Comparison of ENCODE assay signal across 34 cellular contexts in the genomic region with DNA sequence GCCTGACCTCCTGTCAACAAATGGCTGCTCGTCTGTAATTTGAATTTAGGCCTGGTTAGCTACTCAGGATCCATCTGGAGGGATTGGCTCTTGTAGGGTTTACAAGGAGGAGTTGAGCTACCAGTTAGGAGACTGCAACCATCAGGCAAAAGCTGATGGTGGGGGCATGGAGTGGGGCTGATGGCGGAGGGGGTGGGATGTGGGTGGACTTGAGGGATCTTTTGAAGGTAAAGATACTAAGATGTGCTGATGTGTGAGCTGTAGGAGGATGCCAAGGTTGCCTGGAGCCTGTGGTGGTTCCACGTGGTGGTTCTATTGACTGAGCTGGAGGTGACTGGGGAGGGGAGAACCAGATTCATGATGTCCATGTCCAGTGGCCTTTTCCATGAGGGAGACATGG.
"Had no signal": no experiment of that assay in that cellular context is flagged by ENCODE, and none has a peak within 500 bp of the region (broad histone marks: within the 10 kb centered on the region; RNA-seq: fewer than 3 reads in every experiment).

No MANE protein-coding gene starts in this region.

- H3K27ac Mint-ChIP-seq: activated CD4-positive, alpha-beta memory T cell treated with anti-CD3 and anti-CD28 coated beads for 36 hours; activated CD4-positive, alpha-beta T cell treated with anti-CD3 and anti-CD28 coated beads for 36 hours; activated CD4-positive, alpha-beta T cell treated with anti-CD3 and anti-CD28 coated beads, Interleukin-2, amount 10 ng/mL, durations not matched to agents 24 days and 14 days; activated CD8-positive, alpha-beta memory T cell treated with anti-CD3 and anti-CD28 coated beads, Interleukin-2, amount 10 ng/mL, durations not matched to agents 7 days and 5 days; activated CD8-positive, alpha-beta T cell treated with anti-CD3 and anti-CD28 coated beads, Interleukin-2, amount 10 ng/mL, durations not matched to agents 7 days and 5 days; activated naive CD4-positive, alpha-beta T cell treated with anti-CD3 and anti-CD28 coated beads for 36 hours; activated naive CD4-positive, alpha-beta T cell treated with anti-CD3 and anti-CD28 coated beads, Interleukin-2, amount 50 U/mL, for 24 hours; activated naive CD8-positive, alpha-beta T cell treated with anti-CD3 and anti-CD28 coated beads for 36 hours; activated naive CD8-positive, alpha-beta T cell treated with anti-CD3 and anti-CD28 coated beads, Interleukin-2, amount 50 U/mL, for 24 hours; activated T-helper 1 cell treated with anti-CD3 and anti-CD28 coated beads, Interleukin-12 subunit alpha, Interleukin-12 subunit beta, Interleukin-2, Interleukin-4 antibody, amounts not matched to agents 30 ng/mL and 10 ng/mL and 1 ng/mL, durations not matched to agents 14 hours and 24 hours and 36 hours; activated T-helper 2 cell treated with anti-CD3 and anti-CD28 coated beads, Interferon-gamma antibody, Interleukin-2, Interleukin-4, amounts not matched to agents 10 μg/mL and 5 μg/mL and 100 μg/mL, durations not matched to agents 14 hours and 24 hours and 36 hours; effector memory CD8-positive, alpha-beta T cell; T-helper 17 cell; T-helper 2 cell treated with Interferon-gamma antibody and Interleukin-4, amounts not matched to agents 5 μg/mL and 100 μg/mL, for 36 hours had no signal

- H3K4me1 Mint-ChIP-seq: activated CD4-positive, alpha-beta T cell treated with anti-CD3 and anti-CD28 coated beads for 36 hours; activated CD4-positive, alpha-beta T cell treated with anti-CD3 and anti-CD28 coated beads, Interleukin-2, amount 10 ng/mL, durations not matched to agents 24 days and 14 days; activated CD8-positive, alpha-beta memory T cell treated with anti-CD3 and anti-CD28 coated beads, Interleukin-2, amount 10 ng/mL, durations not matched to agents 7 days and 5 days; activated naive CD4-positive, alpha-beta T cell treated with anti-CD3 and anti-CD28 coated beads, Interleukin-2, amount 50 U/mL, for 24 hours; activated naive CD8-positive, alpha-beta T cell treated with anti-CD3 and anti-CD28 coated beads for 36 hours; activated naive CD8-positive, alpha-beta T cell treated with anti-CD3 and anti-CD28 coated beads, Interleukin-2, amount 50 U/mL, for 24 hours had no signal

- ATAC-seq: activated CD4-positive, alpha-beta T cell treated with anti-CD3 and anti-CD28 coated beads for 36 hours; activated CD8-positive, alpha-beta memory T cell treated with anti-CD3 and anti-CD28 coated beads, Interleukin-2, amount 10 ng/mL, durations not matched to agents 7 days and 5 days; activated CD8-positive, alpha-beta T cell treated with anti-CD3 and anti-CD28 coated beads, Interleukin-2, amount 10 ng/mL, durations not matched to agents 7 days and 5 days; activated naive CD8-positive, alpha-beta T cell treated with anti-CD3 and anti-CD28 coated beads, Interleukin-2, amount 50 U/mL, for 24 hours; body of pancreas; effector memory CD8-positive, alpha-beta T cell; T-helper 17 cell had no signal

- H3K27me3 Mint-ChIP-seq: activated naive CD4-positive, alpha-beta T cell treated with anti-CD3 and anti-CD28 coated beads, Interleukin-2, amount 50 U/mL, for 24 hours; activated naive CD8-positive, alpha-beta T cell treated with anti-CD3 and anti-CD28 coated beads for 36 hours; T-helper 17 cell had no signal

- H3K9me3 ChIP-seq: adrenal gland, body of pancreas had no signal

- H3K27ac ChIP-seq: adrenal gland, body of pancreas, esophagus squamous epithelium had no signal

- H3K36me3 ChIP-seq: adrenal gland, esophagus squamous epithelium had no signal

- H3K4me3 ChIP-seq: adrenal gland, body of pancreas, esophagus squamous epithelium had no signal

- H3K4me1 ChIP-seq: adrenal gland, body of pancreas had no signal

- H3K9me3 Mint-ChIP-seq: activated CD4-positive, alpha-beta T cell treated with anti-CD3 and anti-CD28 coated beads, Interleukin-2, amount 10 ng/mL, durations not matched to agents 24 days and 14 days; activated naive CD4-positive, alpha-beta T cell treated with anti-CD3 and anti-CD28 coated beads for 36 hours; activated naive CD4-positive, alpha-beta T cell treated with anti-CD3 and anti-CD28 coated beads, Interleukin-2, amount 50 U/mL, for 24 hours; activated naive CD8-positive, alpha-beta T cell treated with anti-CD3 and anti-CD28 coated beads, Interleukin-2, amount 50 U/mL, for 24 hours; activated T-helper 1 cell treated with anti-CD3 and anti-CD28 coated beads, Interleukin-12 subunit alpha, Interleukin-12 subunit beta, Interleukin-2, Interleukin-4 antibody, amounts not matched to agents 30 ng/mL and 10 ng/mL and 1 ng/mL, durations not matched to agents 14 hours and 24 hours and 36 hours; activated T-helper 2 cell treated with anti-CD3 and anti-CD28 coated beads, Interferon-gamma antibody, Interleukin-2, Interleukin-4, amounts not matched to agents 10 μg/mL and 5 μg/mL and 100 μg/mL, durations not matched to agents 14 hours and 24 hours and 36 hours; effector memory CD8-positive, alpha-beta T cell; T-helper 2 cell treated with Interferon-gamma antibody and Interleukin-4, amounts not matched to agents 5 μg/mL and 100 μg/mL, for 36 hours had no signal

- H3K27me3 ChIP-seq: adrenal gland, body of pancreas had no signal

- H3K4me3 Mint-ChIP-seq: activated CD4-positive, alpha-beta memory T cell treated with anti-CD3 and anti-CD28 coated beads for 36 hours; activated CD4-positive, alpha-beta T cell treated with anti-CD3 and anti-CD28 coated beads for 36 hours; activated CD4-positive, alpha-beta T cell treated with anti-CD3 and anti-CD28 coated beads, Interleukin-2, amount 10 ng/mL, durations not matched to agents 24 days and 14 days; activated CD8-positive, alpha-beta memory T cell treated with anti-CD3 and anti-CD28 coated beads, Interleukin-2, amount 10 ng/mL, durations not matched to agents 7 days and 5 days; activated CD8-positive, alpha-beta T cell treated with anti-CD3 and anti-CD28 coated beads, Interleukin-2, amount 10 ng/mL, durations not matched to agents 7 days and 5 days; activated naive CD4-positive, alpha-beta T cell treated with anti-CD3 and anti-CD28 coated beads for 36 hours; activated naive CD4-positive, alpha-beta T cell treated with anti-CD3 and anti-CD28 coated beads, Interleukin-2, amount 50 U/mL, for 24 hours; activated naive CD8-positive, alpha-beta T cell treated with anti-CD3 and anti-CD28 coated beads for 36 hours; activated naive CD8-positive, alpha-beta T cell treated with anti-CD3 and anti-CD28 coated beads, Interleukin-2, amount 50 U/mL, for 24 hours; activated T-helper 1 cell treated with anti-CD3 and anti-CD28 coated beads, Interleukin-12 subunit alpha, Interleukin-12 subunit beta, Interleukin-2, Interleukin-4 antibody, amounts not matched to agents 30 ng/mL and 10 ng/mL and 1 ng/mL, durations not matched to agents 14 hours and 24 hours and 36 hours; effector memory CD8-positive, alpha-beta T cell; T-helper 17 cell; T-helper 2 cell treated with Interferon-gamma antibody and Interleukin-4, amounts not matched to agents 5 μg/mL and 100 μg/mL, for 36 hours had no signal

- DNase-seq: activated CD4-positive, alpha-beta memory T cell treated with anti-CD3 and anti-CD28 coated beads for 36 hours; activated CD4-positive, alpha-beta T cell treated with anti-CD3 and anti-CD28 coated beads for 36 hours; activated CD4-positive, alpha-beta T cell treated with anti-CD3 and anti-CD28 coated beads, Interleukin-2, amount 10 ng/mL, durations not matched to agents 24 days and 14 days; activated CD4-positive, CD25-positive, alpha-beta regulatory T cell; activated CD4-positive, CD25-positive, alpha-beta regulatory T cell treated with anti-CD3 and anti-CD28 coated beads, Interleukin-2, amount 50 U/mL, for 72 hours; activated CD8-positive, alpha-beta memory T cell treated with anti-CD3 and anti-CD28 coated beads, Interleukin-2, amount 10 ng/mL, durations not matched to agents 7 days and 5 days; activated CD8-positive, alpha-beta memory T cell treated with anti-CD3 and anti-CD28 coated beads, Interleukin-2, amount 50 U/mL, for 4 hours; activated CD8-positive, alpha-beta T cell treated with anti-CD3 and anti-CD28 coated beads, Interleukin-2, amount 10 ng/mL, durations not matched to agents 7 days and 5 days; activated effector memory CD4-positive, alpha-beta T cell treated with anti-CD3 and anti-CD28 coated beads, Interleukin-2, amount 50 U/mL, for 16 hours; activated naive CD4-positive, alpha-beta T cell treated with anti-CD3 and anti-CD28 coated beads for 36 hours; activated naive CD8-positive, alpha-beta T cell treated with anti-CD3 and anti-CD28 coated beads for 36 hours; activated naive CD8-positive, alpha-beta T cell treated with anti-CD3 and anti-CD28 coated beads, Interleukin-2, amount 50 U/mL, for 24 hours; activated T-cell treated with anti-CD3 and anti-CD28 coated beads, Interleukin-2, amount 50 U/mL, for 1 hour; activated T-cell treated with anti-CD3 and anti-CD28 coated beads, Interleukin-2, amount 50 U/mL, for 48 hours; adrenal gland; amygdala; aorta; body of pancreas; caudate nucleus; cortex of kidney; dermis blood vessel endothelial cell; effector CD4-positive, alpha-beta T cell; effector memory CD8-positive, alpha-beta T cell; erythroblast; esophagus squamous epithelium; foreskin fibroblast; glutamatergic neuron; T-helper 1 cell; T-helper 17 cell; T1000 had no signal

- H3K36me3 Mint-ChIP-seq: activated CD4-positive, alpha-beta memory T cell treated with anti-CD3 and anti-CD28 coated beads for 36 hours; activated CD8-positive, alpha-beta memory T cell treated with anti-CD3 and anti-CD28 coated beads, Interleukin-2, amount 10 ng/mL, durations not matched to agents 7 days and 5 days; activated naive CD4-positive, alpha-beta T cell treated with anti-CD3 and anti-CD28 coated beads, Interleukin-2, amount 50 U/mL, for 24 hours; activated naive CD8-positive, alpha-beta T cell treated with anti-CD3 and anti-CD28 coated beads for 36 hours had no signal
